ENCODE assay signal across 11 cellular contexts in the genomic region with DNA sequence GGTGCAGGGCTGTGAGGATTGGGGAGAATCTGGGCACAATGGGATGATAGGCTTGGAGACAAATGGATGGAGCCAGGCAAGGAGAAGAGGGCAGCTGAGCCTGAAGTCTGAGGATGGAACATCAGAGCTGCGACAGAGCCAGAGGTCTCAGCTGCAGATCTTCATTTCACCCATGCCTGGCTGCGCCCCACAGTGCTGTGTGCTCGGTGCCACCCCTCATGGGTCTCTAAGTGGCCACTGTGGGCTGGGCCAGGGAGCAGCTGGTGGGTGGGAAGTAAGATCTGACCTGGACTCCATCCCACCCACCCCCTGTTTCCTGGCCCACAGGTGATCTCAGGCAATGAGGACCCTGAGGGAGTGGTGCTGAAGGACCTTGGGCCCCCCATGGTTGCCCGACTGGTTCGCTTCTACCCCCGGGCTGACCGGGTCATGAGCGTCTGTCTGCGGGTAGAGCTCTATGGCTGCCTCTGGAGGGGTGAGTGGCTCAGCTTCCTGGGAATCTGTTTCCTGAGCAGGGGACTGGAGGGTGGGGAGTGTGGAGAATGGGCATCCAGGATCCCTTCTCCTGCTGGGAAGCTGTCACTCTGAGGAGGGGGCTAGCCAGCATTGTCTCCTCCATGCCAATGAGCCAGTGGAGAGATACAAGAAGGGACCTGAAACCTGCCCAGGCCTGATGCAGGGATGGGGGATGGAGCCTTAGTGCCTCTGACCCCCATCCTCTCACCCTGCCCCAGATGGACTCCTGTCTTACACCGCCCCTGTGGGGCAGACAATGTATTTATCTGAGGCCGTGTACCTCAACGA. TPM values are rescaled to one million over a fixed set of nuclear protein-coding genes. Genes with fewer than 3 reads are reported as not detected.
DNase-seq lines count a peak whose midpoint lies in the region; ATAC-seq and FAIRE-seq lines count a peak whose summit lies in the region.
"Had no signal": no experiment of that assay in that cellular context is flagged by ENCODE, and none has a peak within 500 bp of the region (broad histone marks: within the 10 kb centered on the region; RNA-seq: fewer than 3 reads in every experiment).

No MANE protein-coding gene starts in this region.

- no peak overlapping the region for H3K4me3 ChIP-seq in small intestine (ENCODE audit: low read depth in 1 of 2, low read length in 2 of 2)
- H3K4me3 ChIP-seq: transverse colon had no signal

- H3K36me3 ChIP-seq in small intestine (ENCODE audit: control insufficient read depth in 2 of 2, insufficient read depth in 2 of 2, low read length in 2 of 2), result peaks cover 8 to 30% of the 10 kb centered on the region in 2 donors

- ATAC-seq in sciatic nerve, result no peak
- ATAC-seq: left ventricle myocardium superior had no signal

- intact Hi-C loops in sciatic nerve (cut with DNase I), result no loop called here

- H3K4me1 ChIP-seq in small intestine (ENCODE audit: control insufficient read depth in 2 of 2, insufficient read depth in 1 of 2, low read depth in 1 of 2, low read length in 1 of 2), result peaks cover 0 to 3% of the 10 kb centered on the region in 2 donors

- 80 to 90% (median 83%) methylated on average over 12 of the region's 12 CpGs for WGBS in small intestine, 3 donors

- peak overlapping the region; percentile 92 for H3K27ac ChIP-seq in caudate nucleus (ENCODE audit: low read depth, low read length)
- no peak overlapping the region for H3K27ac ChIP-seq in small intestine (ENCODE audit: low read depth in 1 of 2, low read length in 1 of 2)
- H3K27ac ChIP-seq: transverse colon, VCaP had no signal

- no peaks in the 10 kb centered on the region for H3K9me3 ChIP-seq in small intestine (ENCODE audit: control insufficient read depth, low read depth)
- H3K9me3 ChIP-seq: transverse colon had no signal

- FAIRE-seq in small intestine (lab: Jason Lieb, UNC), result no peak

- no peaks in the 10 kb centered on the region for H3K27me3 ChIP-seq in small intestine (ENCODE audit: control insufficient read depth in 2 of 2, insufficient read depth in 2 of 2, low read length in 2 of 2)
- H3K27me3 ChIP-seq: transverse colon had no signal

- DNase-seq in NCI-H69 (lab: John Stamatoyannopoulos, UW), result peak; percentile 39
- no peak for DNase-seq in caudate nucleus (lab: John Stamatoyannopoulos, UW)
- peak; percentile 49 for DNase-seq in sciatic nerve (ENCODE audit: low spot score)
- DNase-seq in T-helper 2 cell, result no peak
- DNase-seq in small intestine, result no peak
- DNase-seq: left ventricle myocardium superior; naive B cell; OCI-M1; stimulated activated CD4-positive, alpha-beta T cell treated with anti-CD3 and anti-CD28 coated beads, Interleukin-1b, Interleukin-23, amount 100 ng/mL, for 48 hours; transverse colon had no signal

RNA-seq across cellular contexts. Expression of a gene that starts 6.5 kb away (rescaled TPM):
- total RNA-seq in sciatic nerve, result 93.5 TPM
- 10 to 100 TPM; 45.7 to 73.4 (median 59.5) TPM for polyA plus RNA-seq in small intestine

RNA-seq across cellular contexts. Expression of a gene that starts 17.2 kb away (rescaled TPM):
- total RNA-seq in sciatic nerve, result 30.4 TPM
- polyA plus RNA-seq in small intestine, result 10 to 100 TPM; 21.5 to 22.2 (median 22.1) TPM

RNA-seq across cellular contexts. Expression of a gene that starts 23.2 kb away (rescaled TPM):
- 25.2 TPM for total RNA-seq in sciatic nerve
- polyA plus RNA-seq in small intestine, result 10 to 100 TPM; 25.4 to 54.9 (median 42.0) TPM

RNA-seq across cellular contexts. Expression of a gene that starts 41.1 kb away (rescaled TPM):
- 0.76 TPM for total RNA-seq in sciatic nerve
- polyA plus RNA-seq in small intestine, result 1 to 10 TPM in 2 of 3 donors, not detected in 1; 1.6 to 3.2 TPM
- total RNA-seq: left ventricle myocardium superior, transverse colon had no signal

RNA-seq across cellular contexts. Expression of a gene that starts 49.9 kb away (rescaled TPM):
- total RNA-seq in sciatic nerve, result 0.18 TPM
- 1 to 10 TPM in 2 of 3 donors, under 1 TPM in 1; 0.01 to 1.1 (median 1.1) TPM for polyA plus RNA-seq in small intestine
- total RNA-seq: left ventricle myocardium superior had no signal

Comparison
In these comparisons a context has a peak if more than half of its experiments do, and no peak if none do; other contexts are left out.
1. DNase-seq: peak in NCI-H69 (single experiment) and sciatic nerve (single experiment); none in caudate nucleus (0 of 61), T-helper 2 cell (0 of 5) and small intestine (single experiment).